Comparison of ENCODE assay signal across 8 cellular contexts in the genomic region with DNA sequence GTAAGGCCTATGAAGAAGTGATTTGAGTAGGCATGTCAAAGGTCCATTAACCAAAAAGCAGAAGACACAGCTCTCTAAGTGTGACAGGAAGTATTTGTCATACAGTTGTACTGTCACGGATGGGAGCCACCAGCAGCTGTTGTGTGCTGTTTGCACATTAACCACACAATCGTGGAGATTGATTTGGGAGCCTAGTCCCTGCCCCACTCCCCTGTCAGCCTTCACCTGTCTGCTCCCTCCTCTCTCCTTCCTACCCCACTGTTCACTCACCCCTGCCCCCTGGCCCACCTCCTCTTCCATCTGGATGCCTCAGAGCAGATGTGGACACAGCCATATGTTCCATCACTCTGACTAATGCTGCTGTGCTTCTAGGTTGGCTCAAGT.
DNase-seq lines count a peak whose midpoint lies in the region; ATAC-seq and TF ChIP-seq lines count a peak whose summit lies in the region.

No MANE protein-coding gene starts in this region.

- H3K4me1 ChIP-seq in BLaER1 treated with 17β-estradiol and CSF1 and Interleukin-3, amounts not matched to agents 10 nM and 100 nM: peaks cover 29 to 98% (median 90%) of the 10 kb centered on the region in 10 experiments
- H3K4me1 ChIP-seq in transverse colon: no peaks in the 10 kb centered on the region

- DNase-seq in NOMO-1 treated with DMSO at 0.1 percent for 48 hours (lab: John Stamatoyannopoulos, UW; ENCODE audit: unreplicated experiment): peak; percentile 78
- DNase-seq in HCEC 1CT: no peak
- no peak for DNase-seq in effector CD4-positive, alpha-beta T cell
- no peak for DNase-seq in transverse colon
- no peak for DNase-seq in amniotic stem cell (lab: John Stamatoyannopoulos, UW)

- H3K9ac ChIP-seq in BLaER1 treated with 17β-estradiol and CSF1 and Interleukin-3, amounts not matched to agents 10 nM and 100 nM: peak overlapping the region in 7 of 11 experiments; percentile 30 to 77 (median 59); a peak in 8 of 22 replicates

- TF ChIP-seq EP300 in transverse colon (IDR thresholded peaks at IDR 0.05; ENCODE audit: low read depth): no peak

- WGBS in transverse colon (ENCODE audit: low coverage in 1 of 2), 2 donors: 57% methylated on average over 2 of the region's 2 CpGs; no CpG with 5 or more reads in 1 of the 2 donors

- no peaks in the 10 kb centered on the region for H3K9me3 ChIP-seq in BLaER1 treated with 17β-estradiol and CSF1 and Interleukin-3, amounts not matched to agents 10 nM and 100 nM (replicated peaks in 1 of 11)
- H3K9me3 ChIP-seq in transverse colon: no peaks in the 10 kb centered on the region

- H3K36me3 ChIP-seq in BLaER1 treated with 17β-estradiol and CSF1 and Interleukin-3, amounts not matched to agents 10 nM and 100 nM: no peaks in the 10 kb centered on the region
- H3K36me3 ChIP-seq in transverse colon: no peaks in the 10 kb centered on the region

- peak overlapping the region; percentile 44 to 76 (median 68) for H3K4me2 ChIP-seq in BLaER1 treated with 17β-estradiol and CSF1 and Interleukin-3, amounts not matched to agents 10 nM and 100 nM

- H3K4me3 ChIP-seq in BLaER1 treated with 17β-estradiol and CSF1 and Interleukin-3, amounts not matched to agents 10 nM and 100 nM: no peak overlapping the region
- H3K4me3 ChIP-seq in transverse colon: no peak overlapping the region

- peak; percentile 62 for ATAC-seq in GM19023 (IDR thresholded peaks at IDR 0.05; ENCODE audit: unreplicated experiment)
- ATAC-seq in HG03064 (IDR thresholded peaks at IDR 0.05; ENCODE audit: low read depth, unreplicated experiment): peak; percentile 78

- no peaks in the 10 kb centered on the region for H4K20me1 ChIP-seq in BLaER1 treated with 17β-estradiol and CSF1 and Interleukin-3, amounts not matched to agents 10 nM and 100 nM

- no peak for TF ChIP-seq POLR2A in transverse colon (IDR thresholded peaks at IDR 0.05)

- intact Hi-C loops in transverse colon (cut with DNase I; ENCODE audit: low total_unique reads): no loop called here

- no peak for TF ChIP-seq CTCF in transverse colon (IDR thresholded peaks at IDR 0.05)

- H3K27ac ChIP-seq in BLaER1 treated with 17β-estradiol and CSF1 and Interleukin-3, amounts not matched to agents 10 nM and 100 nM: peak overlapping the region in 9 of 11 experiments; percentile 48 to 93 (median 72); a peak in 18 of 22 replicates
- H3K27ac ChIP-seq in transverse colon: no peak overlapping the region

- in situ Hi-C loops in transverse colon (cut with MboI; ENCODE audit: low pct_ligation_motif_present in 1 of 4, low pct_unique_long_range_greater_than_20kb in 1 of 4, low sequenced_read_pairs in 3 of 4): no loop called here

- no peaks in the 10 kb centered on the region for H3K27me3 ChIP-seq in BLaER1 treated with 17β-estradiol and CSF1 and Interleukin-3, amounts not matched to agents 10 nM and 100 nM
- H3K27me3 ChIP-seq in transverse colon: no peaks in the 10 kb centered on the region

Comparison
In these comparisons a context has a peak if more than half of its experiments do, and no peak if none do; other contexts are left out.
1. H3K27ac ChIP-seq: peak in BLaER1 treated with 17β-estradiol and CSF1 and Interleukin-3, amounts not matched to agents 10 nM and 100 nM (9 of 11); none in transverse colon (0 of 4).